ENCODE assay signal across 8 cellular contexts in the genomic region with DNA sequence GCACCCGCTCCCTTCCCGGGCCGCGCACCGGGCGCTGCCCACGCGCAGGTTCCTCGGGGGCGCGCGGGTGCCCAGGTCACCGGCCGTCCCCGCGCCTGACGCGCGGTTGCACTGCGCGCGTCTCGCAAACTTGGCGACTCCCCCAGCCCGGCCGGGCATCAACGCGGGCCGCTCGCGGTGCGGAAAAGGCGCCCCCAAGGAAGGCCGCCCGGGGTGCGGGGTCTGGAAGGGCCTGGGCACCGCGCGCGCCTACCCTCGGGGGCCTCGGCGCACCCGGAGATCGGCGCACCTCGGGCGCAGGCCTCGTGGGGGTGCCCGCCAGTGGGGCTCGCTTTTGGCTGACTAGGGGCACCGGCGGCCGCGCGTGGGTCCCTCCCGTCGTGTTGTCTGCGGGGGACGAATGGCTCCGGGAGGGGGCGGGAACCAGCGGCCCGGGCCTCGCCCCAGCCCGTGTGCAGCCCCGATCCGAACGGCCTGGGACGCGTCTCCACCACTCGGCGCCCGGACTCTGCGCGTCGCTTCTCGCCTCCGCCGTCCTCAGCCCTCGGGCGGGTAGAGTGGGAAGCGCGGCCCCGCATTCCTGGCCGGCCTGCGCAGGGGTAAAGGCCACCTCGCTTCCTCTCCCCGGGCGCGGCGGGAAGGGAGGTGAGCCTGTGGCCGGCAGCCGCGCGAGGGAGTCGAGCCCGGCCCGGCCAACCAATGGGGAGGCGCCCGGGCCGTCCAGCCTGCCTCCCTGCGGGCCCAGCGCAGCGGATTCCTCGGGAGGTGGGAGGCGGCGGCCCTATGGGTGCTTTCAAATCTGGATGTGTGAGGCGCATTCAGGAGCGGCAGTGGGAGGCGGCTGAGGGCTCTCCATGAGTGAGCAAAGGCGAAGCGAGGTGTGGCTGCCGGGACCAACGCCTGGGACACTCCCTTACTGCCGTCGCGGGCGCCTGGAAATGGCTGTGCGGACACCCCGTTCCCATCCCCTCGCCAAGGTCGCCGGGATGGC. TPM values are rescaled to one million over a fixed set of nuclear protein-coding genes. Genes with fewer than 3 reads are reported as not detected.
DNase-seq lines count a peak whose midpoint lies in the region; ATAC-seq and TF ChIP-seq lines count a peak whose summit lies in the region.

No MANE protein-coding gene starts in this region.

- POLR2A ChIA-PET in HEK293 (lab: Yijun Ruan, JAX) (no interaction called here), GM10248 (lab: Yijun Ruan, JAX) (no interaction called here)

- no peaks in the 10 kb centered on the region for H3K4me1 ChIP-seq in HEK293 (ENCODE audit: control insufficient read depth, insufficient read depth, low read length)
- peaks cover 43% of the 10 kb centered on the region for H3K4me1 ChIP-seq in SJSA1 (replicated peaks)
- H3K4me1 ChIP-seq in rectal smooth muscle tissue (ENCODE audit: control insufficient read depth, insufficient read depth, low read length): no peaks in the 10 kb centered on the region

- H3K9me3 ChIP-seq in HEK293 (ENCODE audit: control insufficient read depth, insufficient read depth, low read depth, low read length) (no peaks in the 10 kb centered on the region), SJSA1 (replicated peaks) (no peaks in the 10 kb centered on the region)

- peak; percentile 39 to 64 for ATAC-seq in left cardiac atrium
- ATAC-seq in GM21447 (IDR thresholded peaks at IDR 0.05; ENCODE audit: unreplicated experiment): no peak

- CTCF ChIA-PET in HEK293 (lab: Yijun Ruan, JAX) (no interaction called here), GM10248 (lab: Yijun Ruan, JAX) (no interaction called here)

- H3K27me3 ChIP-seq in SJSA1 (replicated peaks) (peaks cover 21% of the 10 kb centered on the region), rectal smooth muscle tissue (ENCODE audit: control insufficient read depth, insufficient read depth, low read length) (peaks cover 10% of the 10 kb centered on the region)

- no peak for TF ChIP-seq CTCF in HEK293 (tag by site-specific recombination; IDR thresholded peaks at IDR 0.05)
- TF ChIP-seq CTCF in GM10248 (IDR thresholded peaks at IDR 0.05; ENCODE audit: control extremely low read depth, extremely low read depth, low read depth, missing control alignments): no peak

- peak overlapping the region; percentile 42 for H3K4me3 ChIP-seq in HEK293 (ENCODE audit: low read depth, low read length)
- H3K4me3 ChIP-seq in SJSA1: peak overlapping the region; percentile 54
- peak overlapping the region; percentile 57 for H3K4me3 ChIP-seq in rectal smooth muscle tissue (ENCODE audit: low read length)

- H3K27ac ChIP-seq in HEK293 (ENCODE audit: extremely low read depth, low read depth, low read length): no peak overlapping the region; the same call in 1 of the 2 replicates
- no peak overlapping the region for H3K27ac ChIP-seq in SJSA1
- no peak overlapping the region for H3K27ac ChIP-seq in rectal smooth muscle tissue (ENCODE audit: low read depth, low read length)

- DNase-seq in SJSA1 (ENCODE audit: low read depth in 1 of 2, low spot score in 2 of 2) (no peak), left cardiac atrium (peak; percentile 68), GM10248 (ENCODE audit: extremely low spot score) (no peak), midbrain (lab: John Stamatoyannopoulos, UW) (no peak), NAMALWA (ENCODE audit: low spot score) (no peak)

- H3K36me3 ChIP-seq in HEK293 (ENCODE audit: control insufficient read depth in 2 of 2, insufficient read depth in 1 of 2, low read length in 2 of 2) (no peaks in the 10 kb centered on the region), SJSA1 (no peaks in the 10 kb centered on the region), rectal smooth muscle tissue (ENCODE audit: control insufficient read depth, insufficient read depth, low read length) (no peaks in the 10 kb centered on the region)

- intact Hi-C loops in left cardiac atrium (cut with DNase I): no loop called here

- no peak overlapping the region for H3K9ac ChIP-seq in rectal smooth muscle tissue (ENCODE audit: low read length)

TF ChIP-seq in HEK293, 187 proteins besides CTCF, POLR2A, EP300 and RAD21:
- TF ChIP-seq ZNF549 (tag by site-specific recombination; IDR thresholded peaks at IDR 0.05) (no peak), ZNF132 (tag by site-specific recombination; IDR thresholded peaks at IDR 0.05; ENCODE audit: borderline replicate concordance) (no peak), ZBTB20 (tag by site-specific recombination; IDR thresholded peaks at IDR 0.05) (no peak), ZNF776 (tag by site-specific recombination; IDR thresholded peaks at IDR 0.05; ENCODE audit: borderline replicate concordance) (no peak), ZNF501 (tag by site-specific recombination; IDR thresholded peaks at IDR 0.05) (no peak), ZBTB1 (tag by site-specific recombination; IDR thresholded peaks at IDR 0.05) (no peak), ZNF544 (tag by site-specific recombination; IDR thresholded peaks at IDR 0.05) (no peak), KLF10 (tag by site-specific recombination; IDR thresholded peaks at IDR 0.05) (no peak)
- TF ChIP-seq, protein P1, sequence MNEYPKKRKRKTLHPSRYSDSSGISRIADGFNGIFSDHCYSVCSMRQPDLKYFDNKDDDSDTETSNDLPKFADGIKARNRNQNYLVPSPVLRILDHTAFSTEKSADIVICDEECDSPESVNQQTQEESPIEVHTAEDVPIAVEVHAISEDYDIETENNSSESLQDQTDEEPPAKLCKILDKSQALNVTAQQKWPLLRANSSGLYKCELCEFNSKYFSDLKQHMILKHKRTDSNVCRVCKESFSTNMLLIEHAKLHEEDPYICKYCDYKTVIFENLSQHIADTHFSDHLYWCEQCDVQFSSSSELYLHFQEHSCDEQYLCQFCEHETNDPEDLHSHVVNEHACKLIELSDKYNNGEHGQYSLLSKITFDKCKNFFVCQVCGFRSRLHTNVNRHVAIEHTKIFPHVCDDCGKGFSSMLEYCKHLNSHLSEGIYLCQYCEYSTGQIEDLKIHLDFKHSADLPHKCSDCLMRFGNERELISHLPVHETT (tag by site-specific recombination; IDR thresholded peaks at IDR 0.05): no peak
- TF ChIP-seq, protein P2, sequence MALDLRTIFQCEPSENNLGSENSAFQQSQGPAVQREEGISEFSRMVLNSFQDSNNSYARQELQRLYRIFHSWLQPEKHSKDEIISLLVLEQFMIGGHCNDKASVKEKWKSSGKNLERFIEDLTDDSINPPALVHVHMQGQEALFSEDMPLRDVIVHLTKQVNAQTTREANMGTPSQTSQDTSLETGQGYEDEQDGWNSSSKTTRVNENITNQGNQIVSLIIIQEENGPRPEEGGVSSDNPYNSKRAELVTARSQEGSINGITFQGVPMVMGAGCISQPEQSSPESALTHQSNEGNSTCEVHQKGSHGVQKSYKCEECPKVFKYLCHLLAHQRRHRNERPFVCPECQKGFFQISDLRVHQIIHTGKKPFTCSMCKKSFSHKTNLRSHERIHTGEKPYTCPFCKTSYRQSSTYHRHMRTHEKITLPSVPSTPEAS (tag by site-specific recombination; IDR thresholded peaks at IDR 0.05): no peak
- TF ChIP-seq, protein P3, sequence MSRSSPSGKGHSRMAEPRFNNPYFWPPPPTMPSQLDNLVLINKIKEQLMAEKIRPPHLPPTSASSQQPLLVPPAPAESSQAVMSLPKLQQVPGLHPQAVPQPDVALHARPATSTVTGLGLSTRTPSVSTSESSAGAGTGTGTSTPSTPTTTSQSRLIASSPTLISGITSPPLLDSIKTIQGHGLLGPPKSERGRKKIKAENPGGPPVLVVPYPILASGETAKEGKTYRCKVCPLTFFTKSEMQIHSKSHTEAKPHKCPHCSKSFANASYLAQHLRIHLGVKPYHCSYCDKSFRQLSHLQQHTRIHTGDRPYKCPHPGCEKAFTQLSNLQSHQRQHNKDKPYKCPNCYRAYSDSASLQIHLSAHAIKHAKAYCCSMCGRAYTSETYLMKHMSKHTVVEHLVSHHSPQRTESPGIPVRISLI (tag by site-specific recombination; IDR thresholded peaks at IDR 0.05): no peak
- TF ChIP-seq, protein P4, sequence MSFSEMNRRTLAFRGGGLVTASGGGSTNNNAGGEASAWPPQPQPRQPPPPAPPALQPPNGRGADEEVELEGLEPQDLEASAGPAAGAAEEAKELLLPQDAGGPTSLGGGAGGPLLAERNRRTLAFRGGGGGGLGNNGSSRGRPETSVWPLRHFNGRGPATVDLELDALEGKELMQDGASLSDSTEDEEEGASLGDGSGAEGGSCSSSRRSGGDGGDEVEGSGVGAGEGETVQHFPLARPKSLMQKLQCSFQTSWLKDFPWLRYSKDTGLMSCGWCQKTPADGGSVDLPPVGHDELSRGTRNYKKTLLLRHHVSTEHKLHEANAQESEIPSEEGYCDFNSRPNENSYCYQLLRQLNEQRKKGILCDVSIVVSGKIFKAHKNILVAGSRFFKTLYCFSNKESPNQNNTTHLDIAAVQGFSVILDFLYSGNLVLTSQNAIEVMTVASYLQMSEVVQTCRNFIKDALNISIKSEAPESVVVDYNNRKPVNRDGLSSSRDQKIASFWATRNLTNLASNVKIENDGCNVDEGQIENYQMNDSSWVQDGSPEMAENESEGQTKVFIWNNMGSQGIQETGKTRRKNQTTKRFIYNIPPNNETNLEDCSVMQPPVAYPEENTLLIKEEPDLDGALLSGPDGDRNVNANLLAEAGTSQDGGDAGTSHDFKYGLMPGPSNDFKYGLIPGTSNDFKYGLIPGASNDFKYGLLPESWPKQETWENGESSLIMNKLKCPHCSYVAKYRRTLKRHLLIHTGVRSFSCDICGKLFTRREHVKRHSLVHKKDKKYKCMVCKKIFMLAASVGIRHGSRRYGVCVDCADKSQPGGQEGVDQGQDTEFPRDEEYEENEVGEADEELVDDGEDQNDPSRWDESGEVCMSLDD (tag by site-specific recombination; IDR thresholded peaks at IDR 0.05): no peak
- TF ChIP-seq, protein P5, sequence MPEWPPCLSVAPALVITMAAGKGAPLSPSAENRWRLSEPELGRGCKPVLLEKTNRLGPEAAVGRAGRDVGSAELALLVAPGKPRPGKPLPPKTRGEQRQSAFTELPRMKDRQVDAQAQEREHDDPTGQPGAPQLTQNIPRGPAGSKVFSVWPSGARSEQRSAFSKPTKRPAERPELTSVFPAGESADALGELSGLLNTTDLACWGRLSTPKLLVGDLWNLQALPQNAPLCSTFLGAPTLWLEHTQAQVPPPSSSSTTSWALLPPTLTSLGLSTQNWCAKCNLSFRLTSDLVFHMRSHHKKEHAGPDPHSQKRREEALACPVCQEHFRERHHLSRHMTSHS (tag by site-specific recombination; IDR thresholded peaks at IDR 0.05): no peak

RNA-seq across cellular contexts. Expression of a gene that starts 0.9 kb away (rescaled TPM):
- total RNA-seq in SJSA1 (2014; rRNA removed; shearing (Covaris generic)): 2.4 and 3.8 TPM in 2 replicates
- total RNA-seq in left cardiac atrium: 10 to 100 TPM; 12.7 to 17.0 TPM

RNA-seq across cellular contexts. Expression of a gene that starts 29.3 kb away (rescaled TPM):
- total RNA-seq in SJSA1 (2014; rRNA removed; shearing (Covaris generic)): not detected in 2 replicates
- not detected for total RNA-seq in left cardiac atrium

RNA-seq across cellular contexts. Expression of a gene that starts 33.1 kb away (rescaled TPM):
- 76.4 and 101 TPM in 2 replicates for total RNA-seq in SJSA1 (2014; rRNA removed; shearing (Covaris generic))
- total RNA-seq in left cardiac atrium: 10 to 100 TPM; 67.5 to 68.7 TPM
